Comparison of ENCODE assay signal across 11 cellular contexts in the genomic region with DNA sequence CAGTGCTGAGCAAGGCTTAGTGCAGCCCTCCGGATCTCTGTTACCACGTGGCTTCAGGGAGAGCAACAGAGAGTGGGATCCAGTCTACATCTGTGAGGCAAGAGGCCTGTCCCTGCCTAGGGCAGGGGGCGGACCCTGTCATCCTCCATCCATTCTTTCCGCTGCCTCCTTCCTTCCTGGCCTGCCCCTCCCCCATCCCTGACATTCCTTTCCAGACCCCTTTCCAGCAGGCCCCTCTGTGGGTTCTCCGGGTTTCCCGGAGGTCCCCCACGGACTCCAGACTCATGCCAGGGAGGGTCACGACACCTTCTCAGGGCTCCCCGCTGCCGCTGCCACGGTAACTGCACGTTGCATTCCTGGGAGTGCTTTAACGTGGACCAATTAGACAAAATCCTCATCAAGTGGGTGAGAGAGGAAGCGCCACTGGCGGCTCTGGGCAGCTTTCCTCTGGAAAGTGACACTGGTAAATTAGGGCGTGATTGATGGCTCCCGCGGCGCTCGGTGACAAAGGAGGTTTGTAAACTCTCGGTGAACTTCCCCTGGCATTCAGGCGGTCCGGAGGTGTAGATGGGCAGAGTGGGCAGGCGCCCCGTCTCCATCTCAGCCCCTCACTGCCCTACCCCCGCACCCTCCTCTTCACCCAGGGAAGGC. TPM values are rescaled to one million over a fixed set of nuclear protein-coding genes. Genes with fewer than 3 reads are reported as not detected.
DNase-seq lines count a peak whose midpoint lies in the region; ATAC-seq, FAIRE-seq and TF ChIP-seq lines count a peak whose summit lies in the region.
"Had no signal": no experiment of that assay in that cellular context is flagged by ENCODE, and none has a peak within 500 bp of the region (broad histone marks: within the 10 kb centered on the region; RNA-seq: fewer than 3 reads in every experiment).

No MANE protein-coding gene starts in this region.

- no peak overlapping the region for H4K8ac ChIP-seq in neuronal stem cell (ENCODE audit: low read depth, low read length)

- peak overlapping the region; percentile 89 for H3K18ac ChIP-seq in neuronal stem cell (ENCODE audit: low read length)

- H3K9me3 Mint-ChIP-seq in GM23338, result no peaks in the 10 kb centered on the region

- H2BK120ac ChIP-seq in neuronal stem cell (ENCODE audit: low read depth, low read length), result peak overlapping the region; percentile 1

- no peak overlapping the region for H3K4ac ChIP-seq in neuronal stem cell (ENCODE audit: low read length)

- peaks cover 43% of the 10 kb centered on the region for H3K27me3 Mint-ChIP-seq in GM23338 (ENCODE audit: insufficient read depth, low read depth, poor library complexity)

- H3K36me3 Mint-ChIP-seq in GM23338 (ENCODE audit: low read depth), result no peaks in the 10 kb centered on the region; the same call in 2 of the 3 replicates

- H4K20me1 ChIP-seq in GM23338 (replicated peaks; ENCODE audit: insufficient read depth), result no peaks in the 10 kb centered on the region

- H3K4me3 ChIP-seq in GM23338, result peak overlapping the region; percentile 60
- H3K4me3 ChIP-seq in neuronal stem cell (ENCODE audit: low read length in 2 of 2), result peak overlapping the region; percentile 30 to 60

- peak overlapping the region; percentile 89 for H2AK5ac ChIP-seq in neuronal stem cell (ENCODE audit: low read depth, low read length)

- 0 out of 2 replicates have a peak, but pooled peaks cover 2% of the 10 kb centered on the region for H3F3A ChIP-seq in GM23338 (replicated peaks; ENCODE audit: low read depth)

- H3K9me2 ChIP-seq in GM23338 (ENCODE audit: insufficient read depth), result no peaks in the 10 kb centered on the region

- H2BK12ac ChIP-seq in neuronal stem cell (ENCODE audit: low read length), result no peak overlapping the region

- H3K4me3 Mint-ChIP-seq in GM23338, result peak overlapping the region; percentile 70

- TF ChIP-seq CTCF in GM23338 (conservative IDR thresholded peaks at IDR 0.05; ENCODE audit: low read depth in 2 of 2), result no peak

- WGBS in neuronal stem cell (ENCODE audit: extremely low coverage in 2 of 2, insufficient read length in 2 of 2, insufficient replicate concordance in 1 of 2), 2 donors, result no CpG with 5 or more reads among the region's 26 CpGs

- no peak overlapping the region for H3K27ac Mint-ChIP-seq in GM23338

- H3K9ac ChIP-seq in neuronal stem cell (ENCODE audit: low read depth, low read length, poor library complexity), result peak overlapping the region; percentile 73

- H3K27me3 ChIP-seq in GM23338 (ENCODE audit: insufficient read depth) (peaks cover 47% of the 10 kb centered on the region), neuronal stem cell (ENCODE audit: control insufficient read depth in 3 of 3, insufficient read depth in 3 of 3, low read depth in 1 of 3, low read length in 3 of 3) (peaks cover 0 to 2% (median 0%) of the 10 kb centered on the region in 3 experiments)

- H3K23ac ChIP-seq in neuronal stem cell (ENCODE audit: low read depth, low read length, poor library complexity), result peak overlapping the region; percentile 3

- H3K4me2 ChIP-seq in GM23338 (peak overlapping the region; percentile 89), neuronal stem cell (ENCODE audit: insufficient read depth, low read length, poor library complexity, severe bottlenecking) (peak overlapping the region; percentile 82)

- no peak overlapping the region for H2BK15ac ChIP-seq in neuronal stem cell (ENCODE audit: low read length)

- H2BK5ac ChIP-seq in neuronal stem cell (ENCODE audit: low read length), result peak overlapping the region; percentile 13

- DNase-seq in GM23338 (ENCODE audit: low spot score), result peak; percentile 78
- peak; percentile 50 for DNase-seq in NCI-H2107 (lab: John Stamatoyannopoulos, UW)
- peak; percentile 85 for DNase-seq in ecto neural progenitor cell (ENCODE audit: low spot score)
- peak; percentile 92 for DNase-seq in neuronal stem cell (ENCODE audit: low spot score)
- DNase-seq in GM12891 (ENCODE audit: insufficient read length, low spot score), result no peak
- DNase-seq in GM19238 (ENCODE audit: insufficient read length, low spot score), result no peak
- no peak for DNase-seq in GM19239 (ENCODE audit: insufficient read length, low spot score)
- no peak for DNase-seq in HK-2 (ENCODE audit: unreplicated experiment)
- DNase-seq: central memory CD4-positive, alpha-beta T cell; SIG-M5 had no signal

- H3K4me1 ChIP-seq in GM23338 (ENCODE audit: insufficient read depth) (peaks cover 46% of the 10 kb centered on the region), neuronal stem cell (ENCODE audit: control insufficient read depth in 2 of 2, insufficient read depth in 1 of 2, low read depth in 1 of 2, low read length in 2 of 2) (peaks cover 31 to 38% of the 10 kb centered on the region in 2 donors)

- H3K27ac ChIP-seq in GM23338 (ENCODE audit: low read depth) (no peak overlapping the region), neuronal stem cell (replicated peaks; ENCODE audit: low read length) (peak overlapping the region; percentile 91)
- H3K27ac ChIP-seq: neutrophil had no signal

- peak; percentile 41 for ATAC-seq in GM23338

- no peak for FAIRE-seq in GM12891 (lab: Jason Lieb, UNC)
- no peak for FAIRE-seq in GM19239 (lab: Jason Lieb, UNC)

- no peaks in the 10 kb centered on the region for H3K79me2 ChIP-seq in GM23338 (replicated peaks; ENCODE audit: insufficient read depth)

- H2AFZ ChIP-seq in GM23338 (peak overlapping the region; percentile 89), neuronal stem cell (ENCODE audit: low read length) (peak overlapping the region; percentile 82)

- TF ChIP-seq POLR2A in GM12891 (IDR thresholded peaks at IDR 0.05; ENCODE audit: low read depth, low read length), result no peak

- H3K9me3 ChIP-seq in neuronal stem cell (replicated peaks in 1 of 2; ENCODE audit: control insufficient read depth in 2 of 2, insufficient read depth in 1 of 2, low read depth in 1 of 2, low read length in 2 of 2), result no peaks in the 10 kb centered on the region
- H3K9me3 ChIP-seq: neutrophil had no signal

- no peak overlapping the region for H3K14ac ChIP-seq in neuronal stem cell (ENCODE audit: low read length)

- no peaks in the 10 kb centered on the region for H3K79me1 ChIP-seq in neuronal stem cell (ENCODE audit: low read depth, low read length)

- no peaks in the 10 kb centered on the region for H3K36me3 ChIP-seq in GM23338 (ENCODE audit: insufficient read depth)
- peaks cover 0 to 27% of the 10 kb centered on the region in 2 donors for H3K36me3 ChIP-seq in neuronal stem cell (replicated peaks in 1 of 2; ENCODE audit: control insufficient read depth in 2 of 2, insufficient read depth in 2 of 2, low read length in 2 of 2)
- H3K36me3 ChIP-seq: neutrophil had no signal

- no peak overlapping the region for H4K91ac ChIP-seq in neuronal stem cell (ENCODE audit: low read depth, low read length, poor library complexity)

- peaks cover 54% of the 10 kb centered on the region for H3K4me1 Mint-ChIP-seq in GM23338

TF ChIP-seq in GM12891, 5 proteins besides CTCF, POLR2A, EP300 and RAD21:
- TF ChIP-seq PAX5 (IDR thresholded peaks at IDR 0.05; ENCODE audit: insufficient read depth, low read length, severe bottlenecking) (no peak), POU2F2 (IDR thresholded peaks at IDR 0.05; ENCODE audit: low read depth, low read length) (no peak), POLR2AphosphoS5 (IDR thresholded peaks at IDR 0.05; ENCODE audit: low read depth, low read length) (no peak), SPI1 (IDR thresholded peaks at IDR 0.05; ENCODE audit: low read depth, low read length) (no peak), TAF1 (IDR thresholded peaks at IDR 0.05; ENCODE audit: low read depth, low read length) (no peak)

RNA-seq across cellular contexts. Expression of a gene that starts 11.4 kb away (rescaled TPM):
- total RNA-seq in GM23338 (2014; rRNA removed; shearing (Covaris generic)), result 0.62 and 0.97 TPM in 2 replicates
- polyA plus RNA-seq in GM23338 (2016; fragmentation: Nextera tagmentation; extraction: Ambion mirVana), result 0.11 and 0.45 TPM in 2 replicates
- 1.8 TPM for polyA plus RNA-seq in neuronal stem cell (2013, experiment 1 of 2)
- polyA plus RNA-seq in neuronal stem cell (2013, experiment 2 of 2), result 1.6 TPM
- 0.05 TPM for polyA plus RNA-seq in GM12891 (2012; ENCODE audit: low read depth, missing spikeins)

Comparison
In these comparisons a context has a peak if more than half of its experiments do, and no peak if none do; other contexts are left out.
1. DNase-seq: peak in GM23338 (single experiment), NCI-H2107 (single experiment), ecto neural progenitor cell (single experiment) and neuronal stem cell (single experiment); none in GM12891 (single experiment), GM19238 (single experiment), GM19239 (single experiment) and HK-2 (single experiment).